23 cellular contexts compared by ENCODE assay signal in genomic region chr11:9266926-9267325, GRCh38.
"Had no signal": no experiment of that assay in that cellular context is flagged by ENCODE, and none has a peak within 500 bp of the region (broad histone marks: within the 10 kb centered on the region; RNA-seq: fewer than 3 reads in every experiment).

No MANE protein-coding gene starts in this region.

- H3K27me3 Mint-ChIP-seq: progenitor cell of endocrine pancreas had no signal

- H3K27ac Mint-ChIP-seq: activated CD4-positive, alpha-beta T cell treated with anti-CD3 and anti-CD28 coated beads, Interleukin-2, amount 10 ng/mL, durations not matched to agents 24 days and 14 days; activated CD8-positive, alpha-beta T cell treated with anti-CD3 and anti-CD28 coated beads, Interleukin-2, amount 10 ng/mL, durations not matched to agents 7 days and 5 days; activated naive CD4-positive, alpha-beta T cell treated with anti-CD3 and anti-CD28 coated beads, Interleukin-2, amount 50 U/mL, for 72 hours; nephron progenitor cell had no signal

- H3K9me3 Mint-ChIP-seq: activated CD4-positive, alpha-beta T cell treated with anti-CD3 and anti-CD28 coated beads, Interleukin-2, amount 10 ng/mL, durations not matched to agents 24 days and 14 days; activated naive CD4-positive, alpha-beta T cell treated with anti-CD3 and anti-CD28 coated beads, Interleukin-2, amount 50 U/mL, for 72 hours; activated T-helper 1 cell treated with anti-CD3 and anti-CD28 coated beads, Interleukin-12 subunit alpha, Interleukin-12 subunit beta, Interleukin-2, Interleukin-4 antibody, amounts not matched to agents 30 ng/mL and 10 ng/mL and 1 ng/mL, durations not matched to agents 14 hours and 24 hours and 36 hours had no signal

- H3K9me3 ChIP-seq: gastroesophageal sphincter, thoracic aorta, upper lobe of left lung had no signal

- H3K27me3 ChIP-seq: gastroesophageal sphincter, upper lobe of left lung had no signal

- H3K4me3 Mint-ChIP-seq: activated CD4-positive, alpha-beta T cell treated with anti-CD3 and anti-CD28 coated beads, Interleukin-2, amount 10 ng/mL, durations not matched to agents 24 days and 14 days had no signal

- H3K36me3 ChIP-seq: gastroesophageal sphincter, thoracic aorta, upper lobe of left lung had no signal

- H3K27ac ChIP-seq: epithelial cell of prostate, gastroesophageal sphincter, thoracic aorta, upper lobe of left lung had no signal

- DNase-seq: activated CD4-positive, alpha-beta T cell treated with anti-CD3 and anti-CD28 coated beads, Interleukin-2, amount 10 ng/mL, durations not matched to agents 24 days and 14 days; activated CD8-positive, alpha-beta T cell treated with anti-CD3 and anti-CD28 coated beads, Interleukin-2, amount 10 ng/mL, durations not matched to agents 7 days and 5 days; activated gamma-delta T cell treated with Interleukin-2 at 50 U/mL for 16 hours; amniotic stem cell; cerebellar nuclear complex; cortex of kidney; hypothalamus; left ventricle myocardium superior; mammary epithelial cell; midbrain; nephron progenitor cell; occipital lobe; retina; stimulated activated CD4-positive, alpha-beta T cell treated with anti-CD3 and anti-CD28 coated beads, Interleukin-4, amount 100 ng/mL, for 1 hour; stimulated activated naive CD4-positive, alpha-beta T cell had no signal

- ATAC-seq: activated CD4-positive, CD25-positive, alpha-beta regulatory T cell treated with anti-CD3 and anti-CD28 coated beads, Interleukin-2, amount 50 U/mL, for 24 hours; activated CD8-positive, alpha-beta T cell treated with anti-CD3 and anti-CD28 coated beads, Interleukin-2, amount 10 ng/mL, durations not matched to agents 7 days and 5 days; activated naive CD4-positive, alpha-beta T cell treated with anti-CD3 and anti-CD28 coated beads, Interleukin-2, amount 50 U/mL, for 72 hours; gastroesophageal sphincter; left ventricle myocardium superior had no signal

- H3K4me3 ChIP-seq: gastroesophageal sphincter, thoracic aorta, upper lobe of left lung had no signal
